Comparison of ENCODE assay signal across 19 cellular contexts in genomic region chr17:36527851-36528250, GRCh38. TPM values are rescaled to one million over a fixed set of nuclear protein-coding genes. Genes with fewer than 3 reads are reported as not detected.
DNase-seq lines count a peak whose midpoint lies in the region; ATAC-seq lines count a peak whose summit lies in the region.
"Had no signal": no experiment of that assay in that cellular context is flagged by ENCODE, and none has a peak within 500 bp of the region (broad histone marks: within the 10 kb centered on the region; RNA-seq: fewer than 3 reads in every experiment).

No MANE protein-coding gene starts in this region.

- no peak for ATAC-seq in HG03469 (IDR thresholded peaks at IDR 0.05; ENCODE audit: unreplicated experiment)
- ATAC-seq: A549; CD8-positive, alpha-beta T cell had no signal

- CTCF ChIA-PET in activated naive CD4-positive, alpha-beta T cell treated with anti-CD3 and anti-CD28 coated beads, Interleukin-2, amount 10 ng/mL, durations not matched to agents 7 days and 5 days (lab: Charles Lee) = no interaction called here

- H3K4me1 Mint-ChIP-seq in activated naive CD4-positive, alpha-beta T cell treated with anti-CD3 and anti-CD28 coated beads, Interleukin-2, amount 10 ng/mL, durations not matched to agents 7 days and 5 days = peaks cover 39% of the 10 kb centered on the region

- H3K27ac Mint-ChIP-seq in activated naive CD4-positive, alpha-beta T cell treated with anti-CD3 and anti-CD28 coated beads, Interleukin-2, amount 10 ng/mL, durations not matched to agents 7 days and 5 days = peak overlapping the region; percentile 19
- H3K27ac Mint-ChIP-seq: CD8-positive, alpha-beta T cell; HFFc6 had no signal

- intact Hi-C loops in posterior vena cava (cut with DNase I) = no loop called here

- no peak for DNase-seq in activated naive CD4-positive, alpha-beta T cell treated with anti-CD3 and anti-CD28 coated beads, Interleukin-2, amount 10 ng/mL, durations not matched to agents 7 days and 5 days
- DNase-seq in activated naive CD4-positive, alpha-beta T cell treated with Interleukin-2 at 50 U/mL for 16 hours = no peak
- peak; percentile 77 for DNase-seq in D341Med (ENCODE audit: low spot score)
- DNase-seq in iPS-NIHi7 (ENCODE audit: extremely low spot score) = peak; percentile 6
- DNase-seq in posterior vena cava (ENCODE audit: low spot score) = peak; percentile 73
- DNase-seq in COR-L47 (lab: John Stamatoyannopoulos, UW) = no peak
- no peak for DNase-seq in RKO (ENCODE audit: low spot score)
- DNase-seq: DMS79, HFFc6, KG1, MV-4-11, NCI-H1694 treated with DMSO at 0.1 percent for 48 hours, NCI-H2227 treated with DMSO at 0.1 percent for 48 hours, NCI-H82, RPMI8226, SIG-M5 had no signal

- no peak overlapping the region for H3K4me3 Mint-ChIP-seq in activated naive CD4-positive, alpha-beta T cell treated with anti-CD3 and anti-CD28 coated beads, Interleukin-2, amount 10 ng/mL, durations not matched to agents 7 days and 5 days
- H3K4me3 Mint-ChIP-seq: CD8-positive, alpha-beta T cell; HFFc6 had no signal

- H3K9me3 Mint-ChIP-seq in activated naive CD4-positive, alpha-beta T cell treated with anti-CD3 and anti-CD28 coated beads, Interleukin-2, amount 10 ng/mL, durations not matched to agents 7 days and 5 days = no peaks in the 10 kb centered on the region
- H3K9me3 Mint-ChIP-seq: CD8-positive, alpha-beta T cell; HFFc6 had no signal

- peaks cover 45% of the 10 kb centered on the region for H3K36me3 Mint-ChIP-seq in activated naive CD4-positive, alpha-beta T cell treated with anti-CD3 and anti-CD28 coated beads, Interleukin-2, amount 10 ng/mL, durations not matched to agents 7 days and 5 days

- no peaks in the 10 kb centered on the region for H3K27me3 Mint-ChIP-seq in activated naive CD4-positive, alpha-beta T cell treated with anti-CD3 and anti-CD28 coated beads, Interleukin-2, amount 10 ng/mL, durations not matched to agents 7 days and 5 days

RNA-seq across cellular contexts. Expression of gene MYO19, which starts 6.8 kb away (rescaled TPM):
- 10 to 100 TPM; 32.7 to 36.4 TPM for total RNA-seq in posterior vena cava

RNA-seq across cellular contexts. Expression of gene PIGW, which starts 6.9 kb away (rescaled TPM):
- 1 to 10 TPM; 6.0 to 6.3 TPM for total RNA-seq in posterior vena cava

RNA-seq across cellular contexts. Expression of gene GGNBP2, which starts 16.9 kb away (rescaled TPM):
- total RNA-seq in posterior vena cava = 10 to 100 TPM; 64.0 to 65.5 TPM

RNA-seq across cellular contexts. Expression of gene ZNHIT3, which starts 41.4 kb away (rescaled TPM):
- 10 to 100 TPM; 20.7 to 20.9 TPM for total RNA-seq in posterior vena cava

Comparison
In these comparisons a context has a peak if more than half of its experiments do, and no peak if none do; other contexts are left out.
1. DNase-seq: peak in D341Med (single experiment), iPS-NIHi7 (single experiment) and posterior vena cava (single experiment); none in activated naive CD4-positive, alpha-beta T cell treated with anti-CD3 and anti-CD28 coated beads, Interleukin-2, amount 10 ng/mL, durations not matched to agents 7 days and 5 days (single experiment), activated naive CD4-positive, alpha-beta T cell treated with Interleukin-2 at 50 U/mL for 16 hours (single experiment), COR-L47 (single experiment) and RKO (single experiment).